8 cellular contexts compared by ENCODE assay signal in the genomic region with DNA sequence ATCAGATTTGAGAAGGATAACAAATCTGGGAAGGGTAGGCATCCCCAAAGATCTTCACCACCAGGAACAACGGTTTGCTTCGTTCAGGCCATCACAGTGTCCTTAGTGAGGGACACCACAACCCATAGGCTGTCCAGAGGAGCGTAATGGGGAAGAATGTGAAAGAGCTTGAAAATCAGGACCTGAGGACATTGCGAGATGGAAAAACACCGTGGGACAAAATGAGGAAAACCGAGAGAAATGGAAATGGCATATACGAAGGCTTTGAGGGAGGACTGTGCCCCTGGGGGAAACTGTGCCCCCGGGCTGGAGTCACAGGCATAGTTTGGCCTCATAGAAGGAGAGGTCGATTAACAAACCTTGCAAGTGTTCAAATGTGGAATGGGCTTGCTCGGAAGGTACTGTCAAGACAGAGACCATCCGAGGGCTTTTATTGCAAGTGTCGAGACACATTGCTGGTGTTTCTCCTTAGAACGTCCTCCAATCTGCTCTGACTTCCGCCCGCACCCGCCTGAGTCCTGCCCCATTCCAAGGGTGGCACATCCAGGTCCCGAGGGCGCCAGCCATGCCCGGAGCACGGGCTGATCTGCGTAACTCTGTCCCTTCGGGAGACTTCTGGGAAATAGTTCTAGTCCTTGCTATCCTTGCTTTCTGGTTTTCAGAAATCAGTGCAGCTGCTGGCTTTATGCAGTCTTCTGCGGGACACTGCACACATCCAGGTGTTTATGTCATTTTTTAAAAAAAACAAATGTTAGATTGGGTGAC. TPM values are rescaled to one million over a fixed set of nuclear protein-coding genes. Genes with fewer than 3 reads are reported as not detected.
DNase-seq lines count a peak whose midpoint lies in the region; ATAC-seq, FAIRE-seq and TF ChIP-seq lines count a peak whose summit lies in the region.

No MANE protein-coding gene starts in this region.

- DNase-seq in RWPE2 (ENCODE audit: low spot score) (no peak), astrocyte (ENCODE audit: low read depth) (no peak), hippocampal formation (lab: John Stamatoyannopoulos, UW) (peak; percentile 40 to 56), renal cortical epithelial cell (ENCODE audit: low read depth) (peak; percentile 37), NCI-H774 (lab: John Stamatoyannopoulos, UW) (no peak)

- FAIRE-seq in astrocyte (lab: Jason Lieb, UNC) = no peak

- no peaks in the 10 kb centered on the region for H3K9me3 ChIP-seq in RWPE2 (ENCODE audit: severe bottlenecking)
- no peaks in the 10 kb centered on the region for H3K9me3 ChIP-seq in astrocyte (ENCODE audit: insufficient read depth, low read depth, low read length)

- H3K4me1 Mint-ChIP-seq in astrocyte (ENCODE audit: low read depth, unreplicated experiment) = peaks cover 11% of the 10 kb centered on the region

- TF ChIP-seq CTCF in 22Rv1 (IDR thresholded peaks at IDR 0.05) = no peak
- TF ChIP-seq CTCF in RWPE2 (IDR thresholded peaks at IDR 0.05; ENCODE audit: poor library complexity, severe bottlenecking) = no peak
- TF ChIP-seq CTCF in astrocyte (IDR thresholded peaks at IDR 0.05; ENCODE audit: insufficient read depth, low read depth, low read length) = no peak

- H3K36me3 Mint-ChIP-seq in astrocyte (ENCODE audit: low read depth, unreplicated experiment) = no peaks in the 10 kb centered on the region

- ATAC-seq in GM18498 (IDR thresholded peaks at IDR 0.05; ENCODE audit: unreplicated experiment) (peak; percentile 14), HG03280 (IDR thresholded peaks at IDR 0.05; ENCODE audit: unreplicated experiment) (peak; percentile 3), RWPE2 (ENCODE audit: low read depth) (peak; percentile 46)

- peaks cover 13% of the 10 kb centered on the region for H4K20me1 ChIP-seq in astrocyte (ENCODE audit: insufficient read depth, low read length)

- H3K4me3 ChIP-seq in RWPE2 (ENCODE audit: severe bottlenecking) = peak overlapping the region; percentile 68
- H3K4me3 ChIP-seq in astrocyte (ENCODE audit: insufficient read depth, low read depth, low read length) = peak overlapping the region; percentile 72

- peak overlapping the region; percentile 95 for H3K27ac Mint-ChIP-seq in astrocyte (ENCODE audit: unreplicated experiment)

- H3K4me2 ChIP-seq in astrocyte (ENCODE audit: low read length) = peak overlapping the region; percentile 90

- H3K36me3 ChIP-seq in RWPE2 (ENCODE audit: low read depth) (no peaks in the 10 kb centered on the region), astrocyte (ENCODE audit: insufficient read depth, low read length) (no peaks in the 10 kb centered on the region)

- H3K27me3 ChIP-seq in RWPE2 (ENCODE audit: insufficient read depth, poor library complexity, severe bottlenecking) = no peaks in the 10 kb centered on the region
- H3K27me3 ChIP-seq in astrocyte (ENCODE audit: insufficient read depth, low read length) = no peaks in the 10 kb centered on the region

- peak overlapping the region; percentile 75 for H2AFZ ChIP-seq in astrocyte (ENCODE audit: low read depth, low read length)

- H3K79me2 ChIP-seq in astrocyte (ENCODE audit: insufficient read depth, low read length) = peaks cover 34% of the 10 kb centered on the region

- H3K4me1 ChIP-seq in RWPE2 (ENCODE audit: insufficient read depth, poor library complexity, severe bottlenecking) = peaks cover 5% of the 10 kb centered on the region
- peaks cover 6% of the 10 kb centered on the region for H3K4me1 ChIP-seq in astrocyte (ENCODE audit: insufficient read depth, low read length)

- no peaks in the 10 kb centered on the region for H3K9me3 Mint-ChIP-seq in astrocyte (ENCODE audit: unreplicated experiment)

- H3K27me3 Mint-ChIP-seq in astrocyte (ENCODE audit: low read depth, unreplicated experiment) = no peaks in the 10 kb centered on the region

- H3K9ac ChIP-seq in astrocyte (ENCODE audit: low read length) = peak overlapping the region; percentile 89

- H3K4me3 Mint-ChIP-seq in astrocyte (ENCODE audit: unreplicated experiment) = peak overlapping the region; percentile 87

- H3K27ac ChIP-seq in 22Rv1 = peak overlapping the region; percentile 95
- peak overlapping the region; percentile 92 for H3K27ac ChIP-seq in RWPE2 (ENCODE audit: poor library complexity, severe bottlenecking)
- H3K27ac ChIP-seq in astrocyte (ENCODE audit: low read depth, low read length) = peak overlapping the region; percentile 98

RNA-seq across cellular contexts. Expression of a gene that starts 0.9 kb away (rescaled TPM):
- total RNA-seq in astrocyte = 33.8 and 46.0 TPM in 2 replicates
- 56.4 and 79.4 TPM in 2 replicates for total RNA-seq in renal cortical epithelial cell

RNA-seq across cellular contexts. Expression of a gene that starts 51.1 kb away (rescaled TPM):
- total RNA-seq in astrocyte = not detected in 2 replicates
- 0.05 TPM in 1 of 2 replicates, not detected in the other for total RNA-seq in renal cortical epithelial cell

Comparison
In these comparisons a context has a peak if more than half of its experiments do, and no peak if none do; other contexts are left out.
1. DNase-seq: peak in hippocampal formation (2 of 2) and renal cortical epithelial cell (single experiment); none in RWPE2 (single experiment), astrocyte (single experiment) and NCI-H774 (single experiment).
2. Peak in every context shown above with its lines, with median percentiles within 50 percentile points of each other: H3K27ac ChIP-seq and ATAC-seq.